In genomic region chr2:127404466-127405251, GRCh38 we compare ENCODE assay signal across 21 cellular contexts. TPM values are rescaled to one million over a fixed set of nuclear protein-coding genes. Genes with fewer than 3 reads are reported as not detected.
A peak's percentile ranks its signal among the peaks of the same experiment; 100 is the strongest.
DNase-seq lines count a peak whose midpoint lies in the region; ATAC-seq and TF ChIP-seq lines count a peak whose summit lies in the region.
"Had no signal": no experiment of that assay in that cellular context is flagged by ENCODE, and none has a peak within 500 bp of the region (broad histone marks: within the 10 kb centered on the region; RNA-seq: fewer than 3 reads in every experiment).

No MANE protein-coding gene starts in this region.

- no peak overlapping the region for H3K27ac Mint-ChIP-seq in activated CD8-positive, alpha-beta T cell treated with anti-CD3 and anti-CD28 coated beads, Interleukin-2, amount 10 ng/mL, durations not matched to agents 7 days and 5 days
- no peak overlapping the region for H3K27ac Mint-ChIP-seq in activated CD8-positive, alpha-beta T cell treated with anti-CD3 and anti-CD28 coated beads for 36 hours
- H3K27ac Mint-ChIP-seq: activated naive CD4-positive, alpha-beta T cell treated with anti-CD3 and anti-CD28 coated beads, Interleukin-2, amount 50 U/mL, for 72 hours; CD8-positive, alpha-beta T cell had no signal

- H3K36me3 Mint-ChIP-seq in activated CD8-positive, alpha-beta T cell treated with anti-CD3 and anti-CD28 coated beads, Interleukin-2, amount 10 ng/mL, durations not matched to agents 7 days and 5 days (ENCODE audit: low read depth): no peaks in the 10 kb centered on the region
- H3K36me3 Mint-ChIP-seq in activated CD8-positive, alpha-beta T cell treated with anti-CD3 and anti-CD28 coated beads for 36 hours (ENCODE audit: low read depth): no peaks in the 10 kb centered on the region
- H3K36me3 Mint-ChIP-seq: activated naive CD4-positive, alpha-beta T cell treated with anti-CD3 and anti-CD28 coated beads, Interleukin-2, amount 50 U/mL, for 72 hours; CD8-positive, alpha-beta T cell had no signal

- WGBS in upper lobe of left lung, 2 donors: 82 to 83% methylated on average over 7 of the region's 7 CpGs

- no peak for ATAC-seq in activated CD8-positive, alpha-beta T cell treated with anti-CD3 and anti-CD28 coated beads, Interleukin-2, amount 10 ng/mL, durations not matched to agents 7 days and 5 days
- ATAC-seq in activated CD8-positive, alpha-beta T cell treated with anti-CD3 and anti-CD28 coated beads for 36 hours: no peak
- ATAC-seq in upper lobe of left lung (ENCODE audit: low FRiP score in 2 of 2) (no peak), HG03460 (IDR thresholded peaks at IDR 0.05; ENCODE audit: unreplicated experiment) (no peak)
- ATAC-seq: activated naive CD4-positive, alpha-beta T cell treated with anti-CD3 and anti-CD28 coated beads, Interleukin-2, amount 50 U/mL, for 72 hours; CD8-positive, alpha-beta T cell had no signal

- DNase-seq in activated CD8-positive, alpha-beta T cell treated with anti-CD3 and anti-CD28 coated beads, Interleukin-2, amount 10 ng/mL, durations not matched to agents 7 days and 5 days: peak; percentile 16
- DNase-seq in activated CD8-positive, alpha-beta T cell treated with anti-CD3 and anti-CD28 coated beads for 36 hours: no peak
- DNase-seq in SK-N-MC (ENCODE audit: low read depth, low spot score) (no peak), midbrain (lab: John Stamatoyannopoulos, UW) (peak; percentile 9), upper lobe of left lung (no peak), NCI-H526 treated with DMSO at 0.1 percent for 48 hours (lab: John Stamatoyannopoulos, UW) (no peak)
- no peak for DNase-seq in NK-92 treated with Interleukin-12 subunit alpha and Interleukin-12 subunit beta, amount 100 ng/mL, for 24 hours (lab: John Stamatoyannopoulos, UW)
- DNase-seq: 8988T; activated CD4-positive, alpha-beta T cell treated with anti-CD3 and anti-CD28 coated beads for 48 hours; activated T-cell treated with anti-CD3 and anti-CD28 coated beads, Interleukin-2, amount 50 U/mL, for 1 hour; CD8-positive, alpha-beta T cell; NCI-H2029 treated with DMSO at 0.1 percent for 48 hours; NCI-H774; SHP77 treated with DMSO at 0.1 percent for 48 hours; stimulated activated naive CD4-positive, alpha-beta T cell; T1000 had no signal

- H3K9me3 ChIP-seq in SK-N-MC (ENCODE audit: low read depth, low read length) (no peaks in the 10 kb centered on the region), upper lobe of left lung (no peaks in the 10 kb centered on the region)
- H3K9me3 ChIP-seq: breast epithelium had no signal

- no peaks in the 10 kb centered on the region for H3K36me3 ChIP-seq in SK-N-MC (ENCODE audit: insufficient read depth, low read length)
- H3K36me3 ChIP-seq in upper lobe of left lung: no peaks in the 10 kb centered on the region
- H3K36me3 ChIP-seq: breast epithelium had no signal

- peak overlapping the region; percentile 67 for H3K27ac ChIP-seq in SK-N-MC
- peak overlapping the region in 3 of 4 donors; percentile 54 to 68 (median 59) for H3K27ac ChIP-seq in upper lobe of left lung
- H3K27ac ChIP-seq: breast epithelium had no signal

- no peak overlapping the region for H3K9ac ChIP-seq in SK-N-MC (ENCODE audit: insufficient read length)

- POLR2A ChIA-PET in activated CD8-positive, alpha-beta T cell treated with anti-CD3 and anti-CD28 coated beads, Interleukin-2, amount 10 ng/mL, durations not matched to agents 7 days and 5 days (lab: Charles Lee): interaction anchor here (0.5 to 1.0 kb wide), 2 partner anchors 9 to 137 kb away, joined by 3 read pairs; no protein-coding TSS in a partner anchor
- POLR2A ChIA-PET in activated CD8-positive, alpha-beta T cell treated with anti-CD3 and anti-CD28 coated beads for 36 hours (lab: Charles Lee): no interaction called here

- H3K27me3 Mint-ChIP-seq in activated CD8-positive, alpha-beta T cell treated with anti-CD3 and anti-CD28 coated beads, Interleukin-2, amount 10 ng/mL, durations not matched to agents 7 days and 5 days (ENCODE audit: low read depth): peaks cover 7% of the 10 kb centered on the region
- H3K27me3 Mint-ChIP-seq in activated CD8-positive, alpha-beta T cell treated with anti-CD3 and anti-CD28 coated beads for 36 hours: peaks cover 2% of the 10 kb centered on the region

- peaks cover 9% of the 10 kb centered on the region for H3K4me1 Mint-ChIP-seq in activated CD8-positive, alpha-beta T cell treated with anti-CD3 and anti-CD28 coated beads, Interleukin-2, amount 10 ng/mL, durations not matched to agents 7 days and 5 days (ENCODE audit: low read depth)
- peaks cover 10% of the 10 kb centered on the region for H3K4me1 Mint-ChIP-seq in activated CD8-positive, alpha-beta T cell treated with anti-CD3 and anti-CD28 coated beads for 36 hours (ENCODE audit: low read depth)

- H3K4me3 Mint-ChIP-seq in activated CD8-positive, alpha-beta T cell treated with anti-CD3 and anti-CD28 coated beads, Interleukin-2, amount 10 ng/mL, durations not matched to agents 7 days and 5 days: no peak overlapping the region
- H3K4me3 Mint-ChIP-seq in activated CD8-positive, alpha-beta T cell treated with anti-CD3 and anti-CD28 coated beads for 36 hours: no peak overlapping the region
- H3K4me3 Mint-ChIP-seq: CD8-positive, alpha-beta T cell had no signal

- no peaks in the 10 kb centered on the region for H3K9me3 Mint-ChIP-seq in activated CD8-positive, alpha-beta T cell treated with anti-CD3 and anti-CD28 coated beads, Interleukin-2, amount 10 ng/mL, durations not matched to agents 7 days and 5 days (ENCODE audit: insufficient read depth)
- no peaks in the 10 kb centered on the region for H3K9me3 Mint-ChIP-seq in activated CD8-positive, alpha-beta T cell treated with anti-CD3 and anti-CD28 coated beads for 36 hours
- H3K9me3 Mint-ChIP-seq: activated naive CD4-positive, alpha-beta T cell treated with anti-CD3 and anti-CD28 coated beads, Interleukin-2, amount 50 U/mL, for 72 hours; CD8-positive, alpha-beta T cell had no signal

- peaks cover 22 to 46% (median 28%) of the 10 kb centered on the region in 4 donors for H3K4me1 ChIP-seq in upper lobe of left lung
- H3K4me1 ChIP-seq: breast epithelium had no signal

- intact Hi-C loops in activated CD8-positive, alpha-beta T cell treated with anti-CD3 and anti-CD28 coated beads for 36 hours (cut with micrococcal nuclease): no loop called here

- no peak for TF ChIP-seq CTCF in activated CD8-positive, alpha-beta T cell treated with anti-CD3 and anti-CD28 coated beads for 36 hours (IDR thresholded peaks at IDR 0.05)
- no peak for TF ChIP-seq CTCF in upper lobe of left lung (IDR thresholded peaks at IDR 0.05)

- CTCF ChIA-PET in activated CD8-positive, alpha-beta T cell treated with anti-CD3 and anti-CD28 coated beads, Interleukin-2, amount 10 ng/mL, durations not matched to agents 7 days and 5 days (lab: Charles Lee): interaction anchor here (1.0 kb wide), 1 partner anchor 11 kb away, joined by 3 read pairs; no protein-coding TSS in a partner anchor
- CTCF ChIA-PET in activated CD8-positive, alpha-beta T cell treated with anti-CD3 and anti-CD28 coated beads for 36 hours (lab: Charles Lee): interaction anchor here (1.2 kb wide), 1 partner anchor 12 kb away, joined by 4 read pairs; no protein-coding TSS in a partner anchor

- TF ChIP-seq EP300 in upper lobe of left lung (IDR thresholded peaks at IDR 0.05): no peak

- H3K4me3 ChIP-seq in SK-N-MC (no peak overlapping the region), upper lobe of left lung (no peak overlapping the region)
- H3K4me3 ChIP-seq: breast epithelium had no signal

- TF ChIP-seq POLR2A in upper lobe of left lung (IDR thresholded peaks at IDR 0.05): no peak

- H3K27me3 ChIP-seq in upper lobe of left lung: no peaks in the 10 kb centered on the region
- H3K27me3 ChIP-seq: breast epithelium had no signal

RNA-seq across cellular contexts. Expression of gene PROC, which starts 13.6 kb away (rescaled TPM):
- not detected for total RNA-seq in activated CD8-positive, alpha-beta T cell treated with anti-CD3 and anti-CD28 coated beads, Interleukin-2, amount 10 ng/mL, durations not matched to agents 7 days and 5 days
- not detected for total RNA-seq in activated CD8-positive, alpha-beta T cell treated with anti-CD3 and anti-CD28 coated beads for 36 hours
- total RNA-seq in upper lobe of left lung: under 1 TPM in 4 of 6 donors, not detected in 2; 0.55 to 0.79 (median 0.62) TPM
- total RNA-seq: activated naive CD4-positive, alpha-beta T cell treated with anti-CD3 and anti-CD28 coated beads, Interleukin-2, amount 50 U/mL, for 72 hours; breast epithelium; lower leg skin; skeletal muscle tissue had no signal

RNA-seq across cellular contexts. Expression of gene MAP3K2, which starts 16.9 kb away (rescaled TPM):
- total RNA-seq in activated CD8-positive, alpha-beta T cell treated with anti-CD3 and anti-CD28 coated beads, Interleukin-2, amount 10 ng/mL, durations not matched to agents 7 days and 5 days: 10 to 100 TPM; 55.7 to 58.5 TPM
- 10 to 100 TPM; 54.7 to 55.5 TPM for total RNA-seq in activated CD8-positive, alpha-beta T cell treated with anti-CD3 and anti-CD28 coated beads for 36 hours
- total RNA-seq in upper lobe of left lung: 10 to 100 TPM; 43.0 to 79.2 (median 66.9) TPM

Comparison
In these comparisons a context has a peak if more than half of its experiments do, and no peak if none do; other contexts are left out.
1. DNase-seq: peak in activated CD8-positive, alpha-beta T cell treated with anti-CD3 and anti-CD28 coated beads, Interleukin-2, amount 10 ng/mL, durations not matched to agents 7 days and 5 days (single experiment) and midbrain (single experiment); none in activated CD8-positive, alpha-beta T cell treated with anti-CD3 and anti-CD28 coated beads for 36 hours (single experiment), SK-N-MC (single experiment), upper lobe of left lung (0 of 2), NK-92 treated with Interleukin-12 subunit alpha and Interleukin-12 subunit beta, amount 100 ng/mL, for 24 hours (single experiment) and NCI-H526 treated with DMSO at 0.1 percent for 48 hours (single experiment).